In the genomic region with DNA sequence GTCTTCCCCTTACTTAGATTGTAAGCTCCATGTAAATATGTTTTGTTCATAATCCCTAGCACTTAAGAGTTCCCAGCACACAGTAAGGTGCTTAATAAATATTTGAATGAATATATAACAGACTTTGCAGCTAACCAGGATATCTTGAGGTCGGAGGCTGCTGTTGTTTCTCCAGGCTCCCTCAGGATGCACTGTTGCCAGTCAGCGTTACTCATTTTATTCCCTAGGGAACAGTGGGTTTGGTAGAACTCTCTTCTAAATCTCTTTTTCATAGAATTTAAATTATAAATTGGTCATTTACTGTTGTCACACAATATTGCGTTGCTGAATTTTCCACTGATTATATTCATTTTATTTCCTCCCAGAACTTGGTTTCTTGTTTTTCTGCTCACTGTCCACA, we compare ENCODE assay signal across 7 cellular contexts. TPM values are rescaled to one million over a fixed set of nuclear protein-coding genes. Genes with fewer than 3 reads are reported as not detected.
DNase-seq lines count a peak whose midpoint lies in the region; ATAC-seq and TF ChIP-seq lines count a peak whose summit lies in the region.

No MANE protein-coding gene starts in this region.

- H3K9me3 ChIP-seq in GM23248 (ENCODE audit: low read depth) (no peaks in the 10 kb centered on the region), skeletal muscle satellite cell (replicated peaks; ENCODE audit: low read length) (no peaks in the 10 kb centered on the region)

- POLR2A ChIA-PET in GM10248 (lab: Yijun Ruan, JAX) = no interaction called here

- peaks cover 37% of the 10 kb centered on the region for H3F3A ChIP-seq in GM23248 (ENCODE audit: insufficient read depth)

- peaks cover 21% of the 10 kb centered on the region for H3K4me1 ChIP-seq in GM23248 (ENCODE audit: insufficient read depth)
- H3K4me1 ChIP-seq in skeletal muscle satellite cell (ENCODE audit: control insufficient read depth, insufficient read depth, low read length) = peaks cover 20% of the 10 kb centered on the region

- peak overlapping the region; percentile 98 for H3K9ac ChIP-seq in GM23248
- peak overlapping the region; percentile 99 for H3K9ac ChIP-seq in skeletal muscle satellite cell (ENCODE audit: low read depth, low read length)

- DNase-seq in GM23248 (peak; percentile 93), SK-N-DZ (ENCODE audit: low spot score) (peak; percentile 16), fibroblast of mammary gland (ENCODE audit: low read depth) (peak; percentile 91), GM10266 (ENCODE audit: extremely low spot score) (no peak), GM10248 (ENCODE audit: extremely low spot score) (no peak)

- WGBS in GM23248 (ENCODE audit: low coverage in 1 of 2, low lambda C conversion rate in 2 of 2, missing lambda C conversion rate in 2 of 2), 2 experiments = 1 to 3% methylated on average over 3 of the region's 3 CpGs

- peaks cover 11% of the 10 kb centered on the region for H3K36me3 ChIP-seq in GM23248 (ENCODE audit: low read depth)
- H3K36me3 ChIP-seq in skeletal muscle satellite cell (ENCODE audit: insufficient read depth, low read length) = peaks cover 15% of the 10 kb centered on the region

- H3K27me3 ChIP-seq in GM23248 (replicated peaks; ENCODE audit: insufficient read depth) = no peaks in the 10 kb centered on the region
- H3K27me3 ChIP-seq in skeletal muscle satellite cell (ENCODE audit: control insufficient read depth, insufficient read depth, low read length) = no peaks in the 10 kb centered on the region

- peak overlapping the region; percentile 89 for H2AFZ ChIP-seq in GM23248

- no peaks in the 10 kb centered on the region for H3K9me2 ChIP-seq in GM23248 (ENCODE audit: insufficient read depth)

- peaks cover 34% of the 10 kb centered on the region for H3K79me2 ChIP-seq in GM23248 (ENCODE audit: insufficient read depth)

- ATAC-seq in GM18907 (IDR thresholded peaks at IDR 0.05; ENCODE audit: unreplicated experiment) = no peak

- no peaks in the 10 kb centered on the region; the same call in 1 of the 2 replicates for H4K20me1 ChIP-seq in GM23248 (ENCODE audit: insufficient read depth)

- CTCF ChIA-PET in GM10248 (lab: Yijun Ruan, JAX) = interaction anchor here (1.1 to 2.3 kb wide), 5 partner anchors 9 to 124 kb away, joined by 4 to 8 read pairs (median 6); no protein-coding TSS in a partner anchor

- in situ Hi-C loops in GM23248 (cut with MboI) = no loop called here

- H3K27ac ChIP-seq in GM23248 = peak overlapping the region; percentile 99

- H3K4me3 ChIP-seq in GM23248 (peak overlapping the region; percentile 99), fibroblast of mammary gland (ENCODE audit: control insufficient read depth, low read depth, low read length) (peak overlapping the region; percentile 63), skeletal muscle satellite cell (ENCODE audit: low read length) (peak overlapping the region; percentile 91)

- TF ChIP-seq CTCF in fibroblast of mammary gland (conservative IDR thresholded peaks at IDR 0.05; ENCODE audit: control insufficient read depth, insufficient read depth, low read depth, low read length) (no peak), GM10266 (IDR thresholded peaks at IDR 0.05; ENCODE audit: control insufficient read depth, insufficient read depth, low read depth, missing control alignments) (no peak), GM10248 (IDR thresholded peaks at IDR 0.05; ENCODE audit: control extremely low read depth, extremely low read depth, low read depth, missing control alignments) (no peak)

- H3K4me2 ChIP-seq in GM23248 (ENCODE audit: unreplicated experiment) (peak overlapping the region; percentile 99), skeletal muscle satellite cell (ENCODE audit: low read length) (peak overlapping the region; percentile 80)

RNA-seq across cellular contexts. Expression of gene CAPRIN1, which starts 1.0 kb away (rescaled TPM):
- 176 and 181 TPM in 2 replicates for total RNA-seq in GM23248 (2014; rRNA removed; shearing (Covaris generic))
- 127 TPM in 2 replicates for polyA plus RNA-seq in GM23248 (2016; fragmentation: Nextera tagmentation; extraction: Ambion mirVana)
- polyA plus RNA-seq in SK-N-DZ (2014; cell fraction: cytosol; rRNA removed) = 153 and 161 TPM in 2 replicates
- 102 and 145 TPM in 2 replicates for polyA plus RNA-seq in SK-N-DZ (2014; cell fraction: nucleus; rRNA removed)
- 201 and 213 TPM in 2 replicates for total RNA-seq in skeletal muscle satellite cell (2012; rRNA removed)

RNA-seq across cellular contexts. Expression of gene NAT10, which starts 54.9 kb away (rescaled TPM):
- 21.4 and 34.3 TPM in 2 replicates for total RNA-seq in GM23248 (2014; rRNA removed; shearing (Covaris generic))
- polyA plus RNA-seq in GM23248 (2016; fragmentation: Nextera tagmentation; extraction: Ambion mirVana) = 24.0 and 27.5 TPM in 2 replicates
- 30.3 and 33.1 TPM in 2 replicates for polyA plus RNA-seq in SK-N-DZ (2014; cell fraction: cytosol; rRNA removed)
- 34.8 and 46.8 TPM in 2 replicates for polyA plus RNA-seq in SK-N-DZ (2014; cell fraction: nucleus; rRNA removed)
- total RNA-seq in skeletal muscle satellite cell (2012; rRNA removed) = 47.4 and 50.5 TPM in 2 replicates

Comparison
In these comparisons a context has a peak if more than half of its experiments do, and no peak if none do; other contexts are left out.
1. DNase-seq: peak in GM23248 (single experiment), SK-N-DZ (single experiment) and fibroblast of mammary gland (single experiment); none in GM10266 (single experiment) and GM10248 (single experiment).
2. Peak in every context shown above with its lines, with median percentiles within 50 percentile points of each other: H3K4me3 ChIP-seq.